In genomic region chr3:71925511-71926241, GRCh38 we compare ENCODE assay signal across 8 cellular contexts.
DNase-seq lines count a peak whose midpoint lies in the region; ATAC-seq and TF ChIP-seq lines count a peak whose summit lies in the region.
"Not testable (repeated sequence)": the region's sequence is repeated elsewhere in the genome, so short reads cannot be mapped to it uniquely, and the experiment has no call there.

No MANE protein-coding gene starts in this region.

- intact Hi-C loops in activated B cell treated with CpG ODN at 0.5 μM for 24 hours (cut with micrococcal nuclease): loop anchor here (1.0 kb wide), 1 partner anchor 897 kb away; no protein-coding TSS in a partner anchor
- intact Hi-C loops in MCF 10A (cut with micrococcal nuclease); mucosa of descending colon (cut with DNase I, micrococcal nuclease): not testable (repeated sequence)

- H3K9me3 ChIP-seq in ES-I3 (ENCODE audit: control insufficient read depth, insufficient read depth, low read length); mucosa of descending colon: not testable (repeated sequence)

- not testable (repeated sequence) for H3K27ac Mint-ChIP-seq in activated B cell treated with CpG ODN at 0.5 μM for 24 hours
- H3K27ac Mint-ChIP-seq in MCF 10A (ENCODE audit: low read depth, unreplicated experiment): peak overlapping the region; percentile 20

- H3K4me1 Mint-ChIP-seq in activated B cell treated with CpG ODN at 0.5 μM for 24 hours: peaks cover 11% of the 10 kb centered on the region
- not testable (repeated sequence) for H3K4me1 Mint-ChIP-seq in MCF 10A (ENCODE audit: insufficient read depth, unreplicated experiment)

- POLR2A ChIA-PET in activated B cell treated with CpG ODN at 0.5 μM for 24 hours (lab: Charles Lee): not testable (repeated sequence)
- POLR2A ChIA-PET in MCF 10A (lab: Yijun Ruan, JAX): interaction anchor here (0.5 kb wide), 1 partner anchor 515 kb away, joined by 3 read pairs; no protein-coding TSS in a partner anchor

- peaks cover 35% of the 10 kb centered on the region for H3K4me1 ChIP-seq in ES-I3 (ENCODE audit: insufficient read depth, low read length)
- not testable (repeated sequence) for H3K4me1 ChIP-seq in mucosa of descending colon (ENCODE audit: low read depth)

- H3K27me3 Mint-ChIP-seq in activated B cell treated with CpG ODN at 0.5 μM for 24 hours (peaks cover 34% of the 10 kb centered on the region), MCF 10A (ENCODE audit: insufficient read depth, unreplicated experiment) (peaks cover 14% of the 10 kb centered on the region)

- ATAC-seq in GM18520 (IDR thresholded peaks at IDR 0.05; ENCODE audit: unreplicated experiment) (peak; percentile 63), GM21381 (IDR thresholded peaks at IDR 0.05; ENCODE audit: unreplicated experiment) (peak; percentile 34), HG02870 (IDR thresholded peaks at IDR 0.05; ENCODE audit: unreplicated experiment) (peak; percentile 71), HG03520 (IDR thresholded peaks at IDR 0.05; ENCODE audit: unreplicated experiment) (peak; percentile 56), activated B cell treated with CpG ODN at 0.5 μM for 24 hours (ENCODE audit: low read depth) (peak; percentile 40), mucosa of descending colon (peak; percentile 8)

- not testable (repeated sequence) for H3K9me3 Mint-ChIP-seq in activated B cell treated with CpG ODN at 0.5 μM for 24 hours; MCF 10A (ENCODE audit: unreplicated experiment)

- DNase-seq in activated B cell treated with CpG ODN at 0.5 μM for 24 hours; MCF 10A (ENCODE audit: unreplicated experiment); mucosa of descending colon: not testable (repeated sequence)

- not testable (repeated sequence) for H3K4me3 ChIP-seq in mucosa of descending colon

- not testable (repeated sequence) for H3K36me3 Mint-ChIP-seq in activated B cell treated with CpG ODN at 0.5 μM for 24 hours (ENCODE audit: low read depth); MCF 10A (ENCODE audit: insufficient read depth, unreplicated experiment)

- TF ChIP-seq CTCF in activated B cell treated with CpG ODN at 0.5 μM for 24 hours (IDR thresholded peaks at IDR 0.05); MCF 10A (IDR thresholded peaks at IDR 0.05; ENCODE audit: unreplicated experiment); mucosa of descending colon (IDR thresholded peaks at IDR 0.05): not testable (repeated sequence)

- H3K36me3 ChIP-seq in ES-I3 (ENCODE audit: insufficient read depth, low read length); mucosa of descending colon (ENCODE audit: low read depth): not testable (repeated sequence)

- CTCF ChIA-PET in activated B cell treated with CpG ODN at 0.5 μM for 24 hours (lab: Charles Lee) (interaction anchor here (1.2 kb wide), 1 partner anchor 896 kb away, joined by 10 read pairs; no protein-coding TSS in a partner anchor), MCF 10A (lab: Yijun Ruan, JAX) (interaction anchor here (0.5 to 5.1 kb wide), 26 partner anchors 9 to 895 kb away, joined by 3 to 70 read pairs (median 3); no protein-coding TSS in a partner anchor)

- H3K4me3 Mint-ChIP-seq in activated B cell treated with CpG ODN at 0.5 μM for 24 hours; MCF 10A (ENCODE audit: unreplicated experiment): not testable (repeated sequence)

- peak overlapping the region; percentile 25; the same call in 1 of the 2 replicates for H3K9ac ChIP-seq in ES-I3 (ENCODE audit: low read depth, low read length)

- BruUV-seq in MCF 10A (replicated peaks; lab: Mats Ljungman, UMichigan): not testable (repeated sequence)

Comparison
In these comparisons a context has a peak if more than half of its experiments do, and no peak if none do; other contexts are left out.
1. ATAC-seq: peak in every context shown above with its lines; median percentile 71 in HG02870; 63 in GM18520; 56 in HG03520; 40 in activated B cell treated with CpG ODN at 0.5 μM for 24 hours; 34 in GM21381; 8 in mucosa of descending colon.